In the genomic region with DNA sequence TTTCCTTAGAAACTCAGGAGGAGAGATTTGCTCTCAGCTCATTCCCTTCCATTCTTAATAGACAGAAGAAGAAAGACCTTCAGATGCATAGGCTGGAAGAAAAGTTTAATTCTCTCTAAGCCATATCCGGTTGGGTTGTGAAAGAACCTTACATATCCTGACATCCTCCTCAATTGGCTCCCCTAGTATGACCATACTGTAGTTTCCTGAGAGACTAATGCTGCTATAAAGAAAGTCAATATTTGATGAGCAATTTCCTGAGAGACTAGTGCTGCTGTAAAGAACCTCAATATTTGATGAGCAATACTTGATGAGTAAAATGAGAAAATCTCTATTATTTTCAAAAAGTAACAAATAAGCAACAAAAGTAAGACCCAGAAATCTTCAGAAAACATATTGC, we compare ENCODE assay signal across 16 cellular contexts.
DNase-seq lines count a peak whose midpoint lies in the region; ATAC-seq and TF ChIP-seq lines count a peak whose summit lies in the region.
"Had no signal": no experiment of that assay in that cellular context is flagged by ENCODE, and none has a peak within 500 bp of the region (broad histone marks: within the 10 kb centered on the region; RNA-seq: fewer than 3 reads in every experiment).

No MANE protein-coding gene starts in this region.

- no peaks in the 10 kb centered on the region for H3K79me2 ChIP-seq in PC-3 (ENCODE audit: low read length)

- H3K9me2 ChIP-seq in PC-3 (replicated peaks; ENCODE audit: low read length) = no peaks in the 10 kb centered on the region

- intact Hi-C loops in PC-3 (cut with micrococcal nuclease) (no loop called here), uterus (cut with DNase I; ENCODE audit: low total_unique reads) (no loop called here)

- H3K36me3 ChIP-seq in PC-3 (ENCODE audit: low read depth, low read length) = no peaks in the 10 kb centered on the region
- H3K36me3 ChIP-seq in uterus = no peaks in the 10 kb centered on the region
- H3K36me3 ChIP-seq: SJCRH30 had no signal

- no TSS peak for BruUV-seq in PC-3 (replicated peaks; lab: Mats Ljungman, UMichigan)

- peak overlapping the region; percentile 74 for H3K9ac ChIP-seq in PC-3 (ENCODE audit: low read length)

- H3F3A ChIP-seq in PC-3 (ENCODE audit: low read length, unreplicated experiment) = peaks cover 5% of the 10 kb centered on the region

- H3K4me2 ChIP-seq in PC-3 (ENCODE audit: low read length) = peak overlapping the region; percentile 70

- no peak for TF ChIP-seq CTCF in PC-3 (conservative IDR thresholded peaks at IDR 0.05; ENCODE audit: low read depth, low read length)
- TF ChIP-seq CTCF in epithelial cell of esophagus (IDR thresholded peaks at IDR 0.05; ENCODE audit: insufficient read depth, low read depth, low read length, missing control alignments) = no peak
- TF ChIP-seq CTCF in uterus (IDR thresholded peaks at IDR 0.05) = no peak

- peak; percentile 7 for DNase-seq in AG08395 (ENCODE audit: low spot score)
- DNase-seq in PC-3 = peak; percentile 84
- DNase-seq in epithelial cell of esophagus (ENCODE audit: low read depth) = peak; percentile 65
- no peak for DNase-seq in kidney tubule cell (ENCODE audit: low spot score)
- DNase-seq in NCI-H774 (lab: John Stamatoyannopoulos, UW) = no peak
- no peak for DNase-seq in uterus
- DNase-seq: Caco-2, GDM1, NCI-H1048, NCI-H146, NCI-H2107, NCI-H82, SJCRH30 had no signal

- H2AFZ ChIP-seq in PC-3 (ENCODE audit: low read length) = peak overlapping the region; percentile 27; the same call in 1 of the 2 replicates

- TF ChIP-seq POLR2A in uterus (IDR thresholded peaks at IDR 0.05) = no peak

- 0 out of 2 replicates have a peak overlapping the region, but pooled peaks have one; percentile 33 for H3K4me3 ChIP-seq in PC-3 (ENCODE audit: low read length)
- no peak overlapping the region for H3K4me3 ChIP-seq in epithelial cell of esophagus (ENCODE audit: low read length)
- H3K4me3 ChIP-seq in uterus = no peak overlapping the region
- H3K4me3 ChIP-seq: K562, SJCRH30 had no signal

- CTCF ChIA-PET in PC-3 (lab: Charles Lee) = no interaction called here

- ATAC-seq in GM19351 (IDR thresholded peaks at IDR 0.05; ENCODE audit: unreplicated experiment) (peak; percentile 40), PC-3 (peak; percentile 96), GM21381 (IDR thresholded peaks at IDR 0.05; ENCODE audit: unreplicated experiment) (no peak)
- ATAC-seq: K562 had no signal

- POLR2A ChIA-PET in PC-3 (lab: Charles Lee; ENCODE audit: unreplicated experiment) = no interaction called here

- no peaks in the 10 kb centered on the region for H3K9me3 ChIP-seq in PC-3 (ENCODE audit: low read length)
- no peaks in the 10 kb centered on the region for H3K9me3 ChIP-seq in uterus
- H3K9me3 ChIP-seq: Caco-2, SJCRH30 had no signal

- H3K27ac ChIP-seq in PC-3 (ENCODE audit: low read length) (peak overlapping the region; percentile 87), uterus (no peak overlapping the region)
- H3K27ac ChIP-seq: SJCRH30 had no signal

- H4K20me1 ChIP-seq in PC-3 (ENCODE audit: low read length) = no peaks in the 10 kb centered on the region

- H3K27me3 ChIP-seq in PC-3 (ENCODE audit: low read length) = no peaks in the 10 kb centered on the region
- no peaks in the 10 kb centered on the region for H3K27me3 ChIP-seq in uterus
- H3K27me3 ChIP-seq: SJCRH30 had no signal

- H3K4me1 ChIP-seq in PC-3 (ENCODE audit: insufficient read depth, low read length) (peaks cover 36% of the 10 kb centered on the region), uterus (no peaks in the 10 kb centered on the region)
- H3K4me1 ChIP-seq: Caco-2, SJCRH30 had no signal

Comparison
In these comparisons a context has a peak if more than half of its experiments do, and no peak if none do; other contexts are left out.
1. DNase-seq: peak in AG08395 (single experiment), PC-3 (single experiment) and epithelial cell of esophagus (single experiment); none in kidney tubule cell (single experiment), NCI-H774 (single experiment) and uterus (0 of 2).